Comparison of ENCODE assay signal across 1 cellular context in the genomic region with DNA sequence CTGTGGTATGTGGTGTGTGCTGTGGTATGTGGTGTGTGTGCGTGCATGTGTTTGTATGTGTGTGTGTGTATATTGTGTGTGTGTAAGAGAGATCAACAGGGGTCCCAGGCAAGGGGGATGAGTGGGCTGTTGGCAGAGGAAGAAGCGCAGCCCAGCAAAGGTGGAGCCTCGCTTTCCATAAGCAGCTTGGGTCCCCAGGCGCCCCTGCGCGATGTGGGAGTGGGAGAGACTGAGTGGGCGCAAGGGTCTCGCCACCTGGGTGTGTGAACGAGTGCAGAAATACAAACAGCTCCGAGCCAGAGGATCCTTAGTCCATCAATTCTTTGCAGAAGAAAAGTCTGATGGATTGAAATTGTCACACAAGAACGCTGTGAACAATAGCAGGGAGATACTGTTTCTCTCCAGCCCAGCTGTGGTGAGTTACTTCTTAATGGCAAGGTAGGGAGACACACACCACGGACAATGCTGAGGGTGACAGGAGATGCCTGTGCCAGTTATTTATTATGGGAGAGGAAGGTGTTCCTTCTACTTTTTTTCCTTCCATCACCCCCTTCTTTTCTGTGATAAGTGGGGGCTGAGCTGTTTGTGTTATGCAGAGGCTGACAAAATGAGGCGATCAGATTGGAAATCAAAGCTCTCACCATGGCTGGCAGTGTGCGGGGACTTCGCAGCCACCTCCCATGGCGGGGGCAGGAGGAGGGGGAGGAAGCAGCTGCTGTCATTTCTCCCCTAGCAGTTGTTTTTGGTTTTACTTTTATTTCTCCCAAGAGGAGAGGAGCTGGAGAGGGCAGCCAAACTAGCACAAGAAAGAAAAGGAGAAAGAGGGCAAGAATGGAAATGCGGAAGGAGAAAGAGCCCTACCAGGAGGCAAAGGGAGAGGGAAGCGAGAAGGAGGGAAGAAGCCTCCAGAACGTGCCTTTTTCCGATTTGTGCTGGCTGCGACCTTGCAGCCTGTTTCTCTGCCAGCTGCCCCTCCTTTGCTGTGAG.
TF ChIP-seq lines count a peak whose summit lies in the region.

No MANE protein-coding gene starts in this region.

TF ChIP-seq in GM23338, 12 proteins besides CTCF, POLR2A, EP300 and RAD21 (continued from another document):
- TF ChIP-seq, protein P1, sequence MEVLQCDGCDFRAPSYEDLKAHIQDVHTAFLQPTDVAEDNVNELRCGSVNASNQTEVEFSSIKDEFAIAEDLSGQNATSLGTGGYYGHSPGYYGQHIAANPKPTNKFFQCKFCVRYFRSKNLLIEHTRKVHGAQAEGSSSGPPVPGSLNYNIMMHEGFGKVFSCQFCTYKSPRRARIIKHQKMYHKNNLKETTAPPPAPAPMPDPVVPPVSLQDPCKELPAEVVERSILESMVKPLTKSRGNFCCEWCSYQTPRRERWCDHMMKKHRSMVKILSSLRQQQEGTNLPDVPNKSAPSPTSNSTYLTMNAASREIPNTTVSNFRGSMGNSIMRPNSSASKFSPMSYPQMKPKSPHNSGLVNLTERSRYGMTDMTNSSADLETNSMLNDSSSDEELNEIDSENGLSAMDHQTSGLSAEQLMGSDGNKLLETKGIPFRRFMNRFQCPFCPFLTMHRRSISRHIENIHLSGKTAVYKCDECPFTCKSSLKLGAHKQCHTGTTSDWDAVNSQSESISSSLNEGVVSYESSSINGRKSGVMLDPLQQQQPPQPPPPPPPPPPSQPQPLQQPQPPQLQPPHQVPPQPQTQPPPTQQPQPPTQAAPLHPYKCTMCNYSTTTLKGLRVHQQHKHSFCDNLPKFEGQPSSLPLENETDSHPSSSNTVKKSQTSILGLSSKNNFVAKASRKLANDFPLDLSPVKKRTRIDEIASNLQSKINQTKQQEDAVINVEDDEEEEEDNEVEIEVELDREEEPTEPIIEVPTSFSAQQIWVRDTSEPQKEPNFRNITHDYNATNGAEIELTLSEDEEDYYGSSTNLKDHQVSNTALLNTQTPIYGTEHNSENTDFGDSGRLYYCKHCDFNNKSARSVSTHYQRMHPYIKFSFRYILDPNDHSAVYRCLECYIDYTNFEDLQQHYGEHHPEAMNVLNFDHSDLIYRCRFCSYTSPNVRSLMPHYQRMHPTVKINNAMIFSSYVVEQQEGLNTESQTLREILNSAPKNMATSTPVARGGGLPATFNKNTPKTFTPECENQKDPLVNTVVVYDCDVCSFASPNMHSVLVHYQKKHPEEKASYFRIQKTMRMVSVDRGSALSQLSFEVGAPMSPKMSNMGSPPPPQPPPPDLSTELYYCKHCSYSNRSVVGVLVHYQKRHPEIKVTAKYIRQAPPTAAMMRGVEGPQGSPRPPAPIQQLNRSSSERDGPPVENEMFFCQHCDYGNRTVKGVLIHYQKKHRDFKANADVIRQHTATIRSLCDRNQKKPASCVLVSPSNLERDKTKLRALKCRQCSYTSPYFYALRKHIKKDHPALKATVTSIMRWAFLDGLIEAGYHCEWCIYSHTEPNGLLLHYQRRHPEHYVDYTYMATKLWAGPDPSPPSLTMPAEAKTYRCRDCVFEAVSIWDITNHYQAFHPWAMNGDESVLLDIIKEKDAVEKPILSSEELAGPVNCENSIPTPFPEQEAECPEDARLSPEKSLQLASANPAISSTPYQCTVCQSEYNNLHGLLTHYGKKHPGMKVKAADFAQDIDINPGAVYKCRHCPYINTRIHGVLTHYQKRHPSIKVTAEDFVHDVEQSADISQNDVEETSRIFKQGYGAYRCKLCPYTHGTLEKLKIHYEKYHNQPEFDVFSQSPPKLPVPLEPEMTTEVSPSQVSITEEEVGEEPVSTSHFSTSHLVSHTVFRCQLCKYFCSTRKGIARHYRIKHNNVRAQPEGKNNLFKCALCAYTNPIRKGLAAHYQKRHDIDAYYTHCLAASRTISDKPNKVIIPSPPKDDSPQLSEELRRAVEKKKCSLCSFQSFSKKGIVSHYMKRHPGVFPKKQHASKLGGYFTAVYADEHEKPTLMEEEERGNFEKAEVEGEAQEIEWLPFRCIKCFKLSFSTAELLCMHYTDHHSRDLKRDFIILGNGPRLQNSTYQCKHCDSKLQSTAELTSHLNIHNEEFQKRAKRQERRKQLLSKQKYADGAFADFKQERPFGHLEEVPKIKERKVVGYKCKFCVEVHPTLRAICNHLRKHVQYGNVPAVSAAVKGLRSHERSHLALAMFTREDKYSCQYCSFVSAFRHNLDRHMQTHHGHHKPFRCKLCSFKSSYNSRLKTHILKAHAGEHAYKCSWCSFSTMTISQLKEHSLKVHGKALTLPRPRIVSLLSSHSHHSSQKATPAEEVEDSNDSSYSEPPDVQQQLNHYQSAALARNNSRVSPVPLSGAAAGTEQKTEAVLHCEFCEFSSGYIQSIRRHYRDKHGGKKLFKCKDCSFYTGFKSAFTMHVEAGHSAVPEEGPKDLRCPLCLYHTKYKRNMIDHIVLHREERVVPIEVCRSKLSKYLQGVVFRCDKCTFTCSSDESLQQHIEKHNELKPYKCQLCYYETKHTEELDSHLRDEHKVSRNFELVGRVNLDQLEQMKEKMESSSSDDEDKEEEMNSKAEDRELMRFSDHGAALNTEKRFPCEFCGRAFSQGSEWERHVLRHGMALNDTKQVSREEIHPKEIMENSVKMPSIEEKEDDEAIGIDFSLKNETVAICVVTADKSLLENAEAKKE (CRISPR knock-in tag; IDR thresholded peaks at IDR 0.05): no peak
- TF ChIP-seq POLR2AphosphoS5 (IDR thresholded peaks at IDR 0.05; ENCODE audit: low read depth) (no peak), STAT1 (IDR thresholded peaks at IDR 0.05; ENCODE audit: unreplicated experiment) (no peak), ZNF331 (CRISPR knock-in tag; IDR thresholded peaks at IDR 0.05; ENCODE audit: low read depth) (no peak), ZNF114 (CRISPR knock-in tag; IDR thresholded peaks at IDR 0.05) (no peak)
- TF ChIP-seq, protein P2, sequence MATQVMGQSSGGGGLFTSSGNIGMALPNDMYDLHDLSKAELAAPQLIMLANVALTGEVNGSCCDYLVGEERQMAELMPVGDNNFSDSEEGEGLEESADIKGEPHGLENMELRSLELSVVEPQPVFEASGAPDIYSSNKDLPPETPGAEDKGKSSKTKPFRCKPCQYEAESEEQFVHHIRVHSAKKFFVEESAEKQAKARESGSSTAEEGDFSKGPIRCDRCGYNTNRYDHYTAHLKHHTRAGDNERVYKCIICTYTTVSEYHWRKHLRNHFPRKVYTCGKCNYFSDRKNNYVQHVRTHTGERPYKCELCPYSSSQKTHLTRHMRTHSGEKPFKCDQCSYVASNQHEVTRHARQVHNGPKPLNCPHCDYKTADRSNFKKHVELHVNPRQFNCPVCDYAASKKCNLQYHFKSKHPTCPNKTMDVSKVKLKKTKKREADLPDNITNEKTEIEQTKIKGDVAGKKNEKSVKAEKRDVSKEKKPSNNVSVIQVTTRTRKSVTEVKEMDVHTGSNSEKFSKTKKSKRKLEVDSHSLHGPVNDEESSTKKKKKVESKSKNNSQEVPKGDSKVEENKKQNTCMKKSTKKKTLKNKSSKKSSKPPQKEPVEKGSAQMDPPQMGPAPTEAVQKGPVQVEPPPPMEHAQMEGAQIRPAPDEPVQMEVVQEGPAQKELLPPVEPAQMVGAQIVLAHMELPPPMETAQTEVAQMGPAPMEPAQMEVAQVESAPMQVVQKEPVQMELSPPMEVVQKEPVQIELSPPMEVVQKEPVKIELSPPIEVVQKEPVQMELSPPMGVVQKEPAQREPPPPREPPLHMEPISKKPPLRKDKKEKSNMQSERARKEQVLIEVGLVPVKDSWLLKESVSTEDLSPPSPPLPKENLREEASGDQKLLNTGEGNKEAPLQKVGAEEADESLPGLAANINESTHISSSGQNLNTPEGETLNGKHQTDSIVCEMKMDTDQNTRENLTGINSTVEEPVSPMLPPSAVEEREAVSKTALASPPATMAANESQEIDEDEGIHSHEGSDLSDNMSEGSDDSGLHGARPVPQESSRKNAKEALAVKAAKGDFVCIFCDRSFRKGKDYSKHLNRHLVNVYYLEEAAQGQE (IDR thresholded peaks at IDR 0.05; ENCODE audit: unreplicated experiment): no peak
